Comparison of ENCODE assay signal across 17 cellular contexts in genomic region chr1:205243355-205244191, GRCh38. TPM values are rescaled to one million over a fixed set of nuclear protein-coding genes. Genes with fewer than 3 reads are reported as not detected.
DNase-seq lines count a peak whose midpoint lies in the region; ATAC-seq, FAIRE-seq and TF ChIP-seq lines count a peak whose summit lies in the region.
"Had no signal": no experiment of that assay in that cellular context is flagged by ENCODE, and none has a peak within 500 bp of the region (broad histone marks: within the 10 kb centered on the region; RNA-seq: fewer than 3 reads in every experiment).

No MANE protein-coding gene starts in this region.

- RAD21 ChIA-PET in GM12878 (lab: Charles Lee; ENCODE audit: unreplicated experiment), result interaction anchor here (0.6 to 24.5 kb wide), 4 partner anchors 8 to 196 kb away, joined by 3 to 728 read pairs (median 366); partner anchors contain the start of gene TMCC2

- H2AFZ ChIP-seq in GM12878 (ENCODE audit: control insufficient read depth, low read depth, low read length), result no peak overlapping the region

- TF ChIP-seq EP300 in GM12878 (IDR thresholded peaks at IDR 0.05; ENCODE audit: borderline replicate concordance in 1 of 2, control insufficient read depth in 1 of 2, low read depth in 2 of 2, low read length in 2 of 2), result no peak

- BruUV-seq in GM12878 (replicated peaks; lab: Mats Ljungman, UMichigan), result no TSS peak

- H3K4me1 ChIP-seq in GM12878 (ENCODE audit: control insufficient read depth, insufficient read depth, low read length), result peaks cover 2% of the 10 kb centered on the region
- H3K4me1 ChIP-seq in gastrocnemius medialis, result peaks cover 93 to 95% of the 10 kb centered on the region in 2 donors
- H3K4me1 ChIP-seq: HAP-1 had no signal

- intact Hi-C loops in GM12878 (cut with micrococcal nuclease; ENCODE audit: unreplicated experiment), result no loop called here
- intact Hi-C loops in gastrocnemius medialis (cut with DNase I; ENCODE audit: low total_unique reads), result no loop called here

- H3K27ac ChIP-seq in GM12878 (ENCODE audit: control insufficient read depth, insufficient read depth), result no peak overlapping the region
- H3K27ac ChIP-seq in gastrocnemius medialis, result peak overlapping the region in 3 of 4 donors; percentile 5 to 92 (median 91)
- H3K27ac ChIP-seq: 22Rv1, SK-N-MC had no signal

- TF ChIP-seq POLR2A in GM12878 (IDR thresholded peaks at IDR 0.05; ENCODE audit: low read depth, low read length) (no peak), gastrocnemius medialis (IDR thresholded peaks at IDR 0.05) (no peak)

- H3K9me3 ChIP-seq in GM12878 (replicated peaks; ENCODE audit: control insufficient read depth, insufficient read depth, low read length), result no peaks in the 10 kb centered on the region
- no peaks in the 10 kb centered on the region for H3K9me3 ChIP-seq in gastrocnemius medialis
- H3K9me3 ChIP-seq: HAP-1 had no signal

- ATAC-seq in GM12878, result peak; percentile 12; the same call in 2 of the 3 replicates
- no peak for ATAC-seq in gastrocnemius medialis
- ATAC-seq in HG03280 (IDR thresholded peaks at IDR 0.05; ENCODE audit: unreplicated experiment), result no peak
- ATAC-seq: CD8-positive, alpha-beta T cell had no signal

- H3K9ac ChIP-seq in GM12878 (ENCODE audit: control insufficient read depth, insufficient read depth, low read length), result no peak overlapping the region

- H3K4me2 ChIP-seq in GM12878 (ENCODE audit: control insufficient read depth, insufficient read depth), result no peak overlapping the region

- CTCF ChIA-PET in GM12878 (lab: Yijun Ruan, JAX), result interaction anchor here (1.2 to 22.4 kb wide), 7 partner anchors 11 to 242 kb away, joined by 3 to 836 read pairs (median 6); partner anchors contain the start of gene TMCC2

- POLR2A ChIA-PET in GM12878 (lab: Charles Lee), result interaction anchor here (0.8 to 1.8 kb wide), 7 partner anchors 10 to 14 kb away, joined by 3 to 10 read pairs (median 4); no protein-coding TSS in a partner anchor

- no peaks in the 10 kb centered on the region for H3K79me2 ChIP-seq in GM12878 (ENCODE audit: control insufficient read depth, insufficient read depth, low read length)

- DNase-seq in DMS79 treated with DMSO at 0.1 percent for 48 hours (lab: John Stamatoyannopoulos, UW) (peak; percentile 41), DMS79 (lab: John Stamatoyannopoulos, UW) (no peak), NCI-H2171 (lab: John Stamatoyannopoulos, UW) (peak; percentile 23), GM12878 (ENCODE audit: low read depth, low spot score) (no peak), gastrocnemius medialis (no peak), NCI-H1105 (lab: John Stamatoyannopoulos, UW) (no peak), SIG-M5 (lab: John Stamatoyannopoulos, UW) (no peak)
- DNase-seq: CD8-positive, alpha-beta T cell; KBM-7; NCI-H1092 treated with DMSO at 0.1 percent for 48 hours; NCI-H1694 treated with DMSO at 0.1 percent for 48 hours; NCI-H510A treated with DMSO at 0.1 percent for 48 hours had no signal

- no peaks in the 10 kb centered on the region for H4K20me1 ChIP-seq in GM12878 (ENCODE audit: control insufficient read depth, insufficient read depth)

- H3K27me3 ChIP-seq in GM12878 (replicated peaks in 1 of 2; ENCODE audit: control insufficient read depth in 2 of 2, insufficient read depth in 2 of 2, low read length in 1 of 2), result no peaks in the 10 kb centered on the region; a peak in 3 of 4 replicates
- no peaks in the 10 kb centered on the region for H3K27me3 ChIP-seq in gastrocnemius medialis

- in situ Hi-C loops in GM12878 (cut with MboI) (no loop called here), gastrocnemius medialis (cut with MboI; ENCODE audit: low sequenced_read_pairs in 4 of 4) (no loop called here)

- TF ChIP-seq CTCF in GM12878 (IDR thresholded peaks at IDR 0.05 in 2 of 3, conservative IDR thresholded peaks at IDR 0.05 in 1 of 3; ENCODE audit: control insufficient read depth in 2 of 3, extremely low read depth in 1 of 3, insufficient read depth in 1 of 3, low read depth in 3 of 3, low read length in 3 of 3) (no peak), gastrocnemius medialis (IDR thresholded peaks at IDR 0.05 in 4 of 5, conservative IDR thresholded peaks at IDR 0.05 in 1 of 5) (no peak)

- SMC1A ChIA-PET in GM12878 (lab: Charles Lee; ENCODE audit: uncharacterized antibody, unreplicated experiment), result interaction anchor here (0.9 to 11.7 kb wide), 6 partner anchors 8 to 168 kb away, joined by 3 to 154 read pairs (median 4); partner anchors contain the start of gene TMCC2

- TF ChIP-seq RAD21 in GM12878 (IDR thresholded peaks at IDR 0.05; ENCODE audit: insufficient read depth, low read depth, low read length), result no peak

- peak; percentile 13 for FAIRE-seq in GM12878 (lab: Jason Lieb, UNC)
- FAIRE-seq: D721Med had no signal

- H3K4me3 ChIP-seq in GM12878 (no peak overlapping the region), gastrocnemius medialis (no peak overlapping the region)
- H3K4me3 ChIP-seq: HAP-1, SK-N-MC had no signal

- WGBS in GM12878 (ENCODE audit: insufficient coverage, insufficient replicate concordance, low lambda C conversion rate, missing lambda C conversion rate), result 50% methylated on average over 8 of the region's 8 CpGs

- no peaks in the 10 kb centered on the region for H3K36me3 ChIP-seq in GM12878 (ENCODE audit: control insufficient read depth in 2 of 2, insufficient read depth in 2 of 2, low read length in 1 of 2)
- H3K36me3 ChIP-seq in gastrocnemius medialis, result no peaks in the 10 kb centered on the region
- H3K36me3 ChIP-seq: HAP-1 had no signal

TF ChIP-seq in GM12878, 131 proteins besides CTCF, POLR2A, EP300 and RAD21 (continues in another document):
- TF ChIP-seq REST (IDR thresholded peaks at IDR 0.05; ENCODE audit: low read depth, low read length), result peak; percentile 64; the same call in 1 of the 2 replicates

RNA-seq across cellular contexts. Expression of gene TMCC2, which starts 15.8 kb away (rescaled TPM):
- total RNA-seq in GM12878 (2013; cell fraction: nucleolus; rRNA removed), result 3.7 and 4.3 TPM in 2 replicates
- total RNA-seq in GM12878 (2014; rRNA removed) (1.1 and 1.2 TPM in 2 replicates), GM12878 (2014; rRNA removed; fragmentation: Illumina TruSeq; extraction: Trizol) (0.76 and 1.2 TPM in 2 replicates), GM12878 (2021) (2.3 and 2.4 TPM in 2 replicates), gastrocnemius medialis (1 to 10 TPM; 1.1 to 7.6 (median 5.6) TPM)
- polyA plus RNA-seq in GM12878 (2011; ENCODE audit: low read depth), result 0.09 TPM
- polyA plus RNA-seq in GM12878 (2011; rRNA removed) (0.76 and 1.6 TPM in 2 replicates), GM12878 (2014; fragmentation: Illumina TruSeq; extraction: Trizol) (0.10 and 0.76 TPM in 2 replicates), GM12878 (2014; fragmentation: Nextera tagmentation; extraction: Ambion mirVana) (under 1 TPM; 0.06 to 0.18 TPM), GM12878 (2014; rRNA removed) (1.7 and 2.1 TPM in 2 replicates), GM12878 (2016; fragmentation: Nextera tagmentation; extraction: Ambion mirVana) (under 1 TPM; 0.42 to 0.47 TPM)
- polyA plus RNA-seq in GM12878 (2011; cell fraction: cytosol; rRNA removed), result 1.8 and 2.1 TPM in 2 replicates
- 2.2 and 2.3 TPM in 2 replicates for polyA plus RNA-seq in GM12878 (2011; cell fraction: nucleus; rRNA removed)
- polyA plus RNA-seq in GM12878 (2012), result 0.32 and 0.55 TPM in 2 replicates
- polyA minus RNA-seq in GM12878 (2011; rRNA and poly(A)+ RNA removed), result 1.1 and 2.4 TPM in 2 replicates
- 0.83 and 1.6 TPM in 2 replicates for polyA minus RNA-seq in GM12878 (2011; cell fraction: cytosol; rRNA and poly(A)+ RNA removed)
- polyA minus RNA-seq in GM12878 (2011; cell fraction: nucleus; rRNA and poly(A)+ RNA removed), result 0.60 and 1.3 TPM in 2 replicates

RNA-seq across cellular contexts. Expression of gene DSTYK, which starts 32.1 kb away (rescaled TPM):
- total RNA-seq in GM12878 (2013; cell fraction: nucleolus; rRNA removed), result 8.1 and 8.2 TPM in 2 replicates
- total RNA-seq in GM12878 (2014; rRNA removed), result 4.6 and 5.2 TPM in 2 replicates
- 4.1 and 4.2 TPM in 2 replicates for total RNA-seq in GM12878 (2014; rRNA removed; fragmentation: Illumina TruSeq; extraction: Trizol)
- 4.7 and 5.5 TPM in 2 replicates for total RNA-seq in GM12878 (2021)
- polyA plus RNA-seq in GM12878 (2011; ENCODE audit: low read depth), result 1.2 TPM
- polyA plus RNA-seq in GM12878 (2011; rRNA removed), result 3.2 and 3.4 TPM in 2 replicates
- 2.0 and 2.1 TPM in 2 replicates for polyA plus RNA-seq in GM12878 (2011; cell fraction: cytosol; rRNA removed)
- polyA plus RNA-seq in GM12878 (2011; cell fraction: nucleus; rRNA removed), result 1.1 and 1.3 TPM in 2 replicates
- polyA plus RNA-seq in GM12878 (2012), result 1.5 TPM in 2 replicates
- polyA plus RNA-seq in GM12878 (2014; fragmentation: Illumina TruSeq; extraction: Trizol), result 4.5 and 5.4 TPM in 2 replicates
- polyA plus RNA-seq in GM12878 (2014; fragmentation: Nextera tagmentation; extraction: Ambion mirVana), result 1 to 10 TPM; 2.7 to 3.4 TPM
- 3.8 and 4.0 TPM in 2 replicates for polyA plus RNA-seq in GM12878 (2014; rRNA removed)
- polyA plus RNA-seq in GM12878 (2016; fragmentation: Nextera tagmentation; extraction: Ambion mirVana), result 1 to 10 TPM; 2.7 to 3.4 TPM
- polyA minus RNA-seq in GM12878 (2011; rRNA and poly(A)+ RNA removed), result 4.2 and 4.8 TPM in 2 replicates
- polyA minus RNA-seq in GM12878 (2011; cell fraction: cytosol; rRNA and poly(A)+ RNA removed), result 2.0 TPM in 2 replicates
- 1.5 and 3.3 TPM in 2 replicates for polyA minus RNA-seq in GM12878 (2011; cell fraction: nucleus; rRNA and poly(A)+ RNA removed)
- total RNA-seq in gastrocnemius medialis, result 10 to 100 TPM; 12.2 to 15.8 (median 13.9) TPM

Comparison
In these comparisons a context has a peak if more than half of its experiments do, and no peak if none do; other contexts are left out.
1. DNase-seq: peak in DMS79 treated with DMSO at 0.1 percent for 48 hours (single experiment) and NCI-H2171 (single experiment); none in DMS79 (single experiment), GM12878 (single experiment), gastrocnemius medialis (0 of 2), NCI-H1105 (single experiment) and SIG-M5 (single experiment).